Comparison of ENCODE assay signal across 24 cellular contexts in genomic region chr21:44995257-44995941, GRCh38. TPM values are rescaled to one million over a fixed set of nuclear protein-coding genes. Genes with fewer than 3 reads are reported as not detected.
DNase-seq lines count a peak whose midpoint lies in the region; TF ChIP-seq lines count a peak whose summit lies in the region.
"Had no signal": no experiment of that assay in that cellular context is flagged by ENCODE, and none has a peak within 500 bp of the region (broad histone marks: within the 10 kb centered on the region; RNA-seq: fewer than 3 reads in every experiment).

No MANE protein-coding gene starts in this region.

- no peak overlapping the region for H3K4me3 Mint-ChIP-seq in neural crest cell
- H3K4me3 Mint-ChIP-seq: activated naive CD4-positive, alpha-beta T cell treated with anti-CD3 and anti-CD28 coated beads, Interleukin-2, amount 10 ng/mL, durations not matched to agents 7 days and 5 days; endodermal cell; naive B cell; stimulated activated naive CD8-positive, alpha-beta T cell treated with anti-CD3 and anti-CD28 coated beads, Interleukin-15, Interleukin-2, amounts not matched to agents 100 ng/mL and 50 ng/mL, for 24 hours had no signal

- peaks cover 0 to 98% (median 0%) of the 10 kb centered on the region in 11 experiments; a peak in 9 of 22 replicates for H3K27me3 ChIP-seq in BLaER1 treated with 17β-estradiol and CSF1 and Interleukin-3, amounts not matched to agents 10 nM and 100 nM
- H3K27me3 ChIP-seq in esophagus muscularis mucosa (no peaks in the 10 kb centered on the region), stomach (peaks cover 0 to 23% (median 0%) of the 10 kb centered on the region in 3 donors)
- no peaks in the 10 kb centered on the region for H3K27me3 ChIP-seq in effector memory CD4-positive, alpha-beta T cell (replicated peaks; ENCODE audit: control insufficient read depth, insufficient read depth, low read length, poor library complexity, severe bottlenecking)

- TF ChIP-seq POLR2A in esophagus muscularis mucosa (IDR thresholded peaks at IDR 0.05; ENCODE audit: low read depth) (no peak), stomach (IDR thresholded peaks at IDR 0.05) (no peak)

- intact Hi-C loops in esophagus muscularis mucosa (cut with DNase I) (no loop called here), stomach (cut with DNase I; ENCODE audit: low total_unique reads) (no loop called here)

- TF ChIP-seq EP300 in esophagus muscularis mucosa (IDR thresholded peaks at IDR 0.05) (no peak), stomach (IDR thresholded peaks at IDR 0.05) (no peak)

- no peaks in the 10 kb centered on the region for H3K36me3 Mint-ChIP-seq in neural crest cell (ENCODE audit: low read depth)
- H3K36me3 Mint-ChIP-seq: activated naive CD4-positive, alpha-beta T cell treated with anti-CD3 and anti-CD28 coated beads, Interleukin-2, amount 10 ng/mL, durations not matched to agents 7 days and 5 days; naive B cell had no signal

- peak overlapping the region in 4 of 11 experiments; percentile 6 to 75 (median 37); a peak in 6 of 22 replicates for H3K27ac ChIP-seq in BLaER1 treated with 17β-estradiol and CSF1 and Interleukin-3, amounts not matched to agents 10 nM and 100 nM
- H3K27ac ChIP-seq in esophagus muscularis mucosa (replicated peaks in 1 of 4) (peak overlapping the region; percentile 83 to 95 (median 92)), stomach (peak overlapping the region in 3 of 5 donors; percentile 68 to 86 (median 74))
- H3K27ac ChIP-seq in effector memory CD4-positive, alpha-beta T cell (ENCODE audit: insufficient read depth, low read length, poor library complexity, severe bottlenecking), result no peak overlapping the region
- H3K27ac ChIP-seq: HL-60 had no signal

- no peaks in the 10 kb centered on the region for H3K36me3 ChIP-seq in BLaER1 treated with 17β-estradiol and CSF1 and Interleukin-3, amounts not matched to agents 10 nM and 100 nM
- no peaks in the 10 kb centered on the region for H3K36me3 ChIP-seq in esophagus muscularis mucosa
- no peaks in the 10 kb centered on the region for H3K36me3 ChIP-seq in stomach
- H3K36me3 ChIP-seq in effector memory CD4-positive, alpha-beta T cell (ENCODE audit: control insufficient read depth, insufficient read depth, low read length), result no peaks in the 10 kb centered on the region

- TF ChIP-seq CTCF in esophagus muscularis mucosa (IDR thresholded peaks at IDR 0.05) (no peak), neural crest cell (conservative IDR thresholded peaks at IDR 0.05) (no peak), stomach (IDR thresholded peaks at IDR 0.05) (no peak)

- H3K9ac ChIP-seq in BLaER1 treated with 17β-estradiol and CSF1 and Interleukin-3, amounts not matched to agents 10 nM and 100 nM, result peak overlapping the region in 4 of 11 experiments; percentile 28 to 80 (median 72); a peak in 7 of 22 replicates
- H3K9ac ChIP-seq: SK-N-SH had no signal

- peaks cover 11% of the 10 kb centered on the region for H3K4me1 Mint-ChIP-seq in neural crest cell
- H3K4me1 Mint-ChIP-seq: activated naive CD4-positive, alpha-beta T cell treated with anti-CD3 and anti-CD28 coated beads, Interleukin-2, amount 10 ng/mL, durations not matched to agents 7 days and 5 days; endodermal cell had no signal

- no peak for DNase-seq in esophagus muscularis mucosa (ENCODE audit: extremely low spot score)
- peak; percentile 43 for DNase-seq in neural crest cell (ENCODE audit: low read depth, low spot score)
- no peak for DNase-seq in stomach
- no peak for DNase-seq in effector memory CD4-positive, alpha-beta T cell
- no peak for DNase-seq in iPS-NIHi11 (ENCODE audit: low spot score)
- DNase-seq in EL, result no peak
- no peak for DNase-seq in glomerular visceral epithelial cell (ENCODE audit: extremely low spot score)
- DNase-seq: activated CD4-positive, alpha-beta T cell treated with anti-CD3 and anti-CD28 coated beads, Interleukin-2, amount 50 U/mL, for 1 hour; activated naive CD4-positive, alpha-beta T cell treated with anti-CD3 and anti-CD28 coated beads, Interleukin-2, amount 10 ng/mL, durations not matched to agents 7 days and 5 days; amniotic stem cell; Calu3; endodermal cell; Kasumi-1; kidney glomerular epithelial cell; mesendoderm; naive B cell; NCI-H187; NCI-H69; SK-N-SH; stimulated activated CD4-positive, alpha-beta T cell treated with anti-CD3 and anti-CD28 coated beads, Interleukin-15, amount 100 ng/mL, for 24 hours had no signal

- H3K27ac Mint-ChIP-seq in neural crest cell (ENCODE audit: unreplicated experiment), result peak overlapping the region; percentile 67
- H3K27ac Mint-ChIP-seq: activated naive CD4-positive, alpha-beta T cell treated with anti-CD3 and anti-CD28 coated beads, Interleukin-2, amount 10 ng/mL, durations not matched to agents 7 days and 5 days; endodermal cell; stimulated activated naive CD8-positive, alpha-beta T cell treated with anti-CD3 and anti-CD28 coated beads, Interleukin-15, Interleukin-2, amounts not matched to agents 100 ng/mL and 50 ng/mL, for 24 hours had no signal

- no peaks in the 10 kb centered on the region for H3K9me3 Mint-ChIP-seq in neural crest cell
- H3K9me3 Mint-ChIP-seq: activated naive CD4-positive, alpha-beta T cell treated with anti-CD3 and anti-CD28 coated beads, Interleukin-2, amount 10 ng/mL, durations not matched to agents 7 days and 5 days; endodermal cell; naive B cell; stimulated activated naive CD8-positive, alpha-beta T cell treated with anti-CD3 and anti-CD28 coated beads, Interleukin-15, Interleukin-2, amounts not matched to agents 100 ng/mL and 50 ng/mL, for 24 hours had no signal

- 93% methylated on average over 11 of the region's 26 CpGs for WGBS in esophagus muscularis mucosa
- 74 to 92% (median 85%) methylated on average over 7 to 26 of the region's 26 CpGs for WGBS in stomach, 5 donors

- peaks cover 0 to 97% (median 7%) of the 10 kb centered on the region in 11 experiments; a peak in 8 of 22 replicates for H4K20me1 ChIP-seq in BLaER1 treated with 17β-estradiol and CSF1 and Interleukin-3, amounts not matched to agents 10 nM and 100 nM

- H3K27me3 Mint-ChIP-seq in neural crest cell (ENCODE audit: low read depth), result peaks cover 2% of the 10 kb centered on the region
- H3K27me3 Mint-ChIP-seq: activated naive CD4-positive, alpha-beta T cell treated with anti-CD3 and anti-CD28 coated beads, Interleukin-2, amount 10 ng/mL, durations not matched to agents 7 days and 5 days; stimulated activated naive CD8-positive, alpha-beta T cell treated with anti-CD3 and anti-CD28 coated beads, Interleukin-15, Interleukin-2, amounts not matched to agents 100 ng/mL and 50 ng/mL, for 24 hours had no signal

- no peak overlapping the region; a peak in 1 of 20 replicates for H3K4me3 ChIP-seq in BLaER1 treated with 17β-estradiol and CSF1 and Interleukin-3, amounts not matched to agents 10 nM and 100 nM
- no peak overlapping the region for H3K4me3 ChIP-seq in esophagus muscularis mucosa
- no peak overlapping the region for H3K4me3 ChIP-seq in stomach
- no peak overlapping the region for H3K4me3 ChIP-seq in effector memory CD4-positive, alpha-beta T cell (ENCODE audit: insufficient read depth, low read depth, low read length, poor library complexity, severe bottlenecking)
- H3K4me3 ChIP-seq: coronary artery had no signal

- H3K4me1 ChIP-seq in BLaER1 treated with 17β-estradiol and CSF1 and Interleukin-3, amounts not matched to agents 10 nM and 100 nM, result peaks cover 56 to 100% (median 100%) of the 10 kb centered on the region in 10 experiments
- H3K4me1 ChIP-seq in esophagus muscularis mucosa, result peaks cover 29 to 100% (median 87%) of the 10 kb centered on the region in 4 donors
- H3K4me1 ChIP-seq in stomach, result peaks cover 0 to 70% (median 26%) of the 10 kb centered on the region in 4 donors
- H3K4me1 ChIP-seq in effector memory CD4-positive, alpha-beta T cell (ENCODE audit: control insufficient read depth, insufficient read depth, low read length, poor library complexity, severe bottlenecking), result no peaks in the 10 kb centered on the region

- H3K4me2 ChIP-seq in BLaER1 treated with 17β-estradiol and CSF1 and Interleukin-3, amounts not matched to agents 10 nM and 100 nM, result peak overlapping the region in 9 of 11 experiments; percentile 68 to 100 (median 92); a peak in 17 of 22 replicates
- H3K4me2 ChIP-seq: SK-N-SH had no signal

- H3K9me3 ChIP-seq in BLaER1 treated with 17β-estradiol and CSF1 and Interleukin-3, amounts not matched to agents 10 nM and 100 nM (replicated peaks in 1 of 11), result no peaks in the 10 kb centered on the region
- H3K9me3 ChIP-seq in esophagus muscularis mucosa, result no peaks in the 10 kb centered on the region
- H3K9me3 ChIP-seq in stomach, result no peaks in the 10 kb centered on the region
- no peaks in the 10 kb centered on the region for H3K9me3 ChIP-seq in effector memory CD4-positive, alpha-beta T cell (ENCODE audit: control insufficient read depth, low read length)
- H3K9me3 ChIP-seq: SK-N-SH had no signal

RNA-seq across cellular contexts. Expression of gene SLX9, which starts 55.6 kb away (rescaled TPM):
- total RNA-seq in esophagus muscularis mucosa, result 10 to 100 TPM; 20.8 to 59.3 (median 27.6) TPM
- total RNA-seq in neural crest cell, result 40.5 and 42.3 TPM in 2 replicates
- total RNA-seq in stomach, result 10 to 100 TPM in 3 of 5 donors, 1 to 10 TPM in 2; 5.4 to 83.4 (median 13.4) TPM
- 10 to 100 TPM; 19.9 to 37.0 (median 24.4) TPM for polyA plus RNA-seq in stomach
